In genomic region chr3:126607214-126607908, GRCh38 we compare ENCODE assay signal across 1 cellular context.
TF ChIP-seq lines count a peak whose summit lies in the region.

No MANE protein-coding gene starts in this region.

TF ChIP-seq in WTC11, 78 proteins besides CTCF, POLR2A, EP300 and RAD21 (continued from another document):
- TF ChIP-seq, protein P1, sequence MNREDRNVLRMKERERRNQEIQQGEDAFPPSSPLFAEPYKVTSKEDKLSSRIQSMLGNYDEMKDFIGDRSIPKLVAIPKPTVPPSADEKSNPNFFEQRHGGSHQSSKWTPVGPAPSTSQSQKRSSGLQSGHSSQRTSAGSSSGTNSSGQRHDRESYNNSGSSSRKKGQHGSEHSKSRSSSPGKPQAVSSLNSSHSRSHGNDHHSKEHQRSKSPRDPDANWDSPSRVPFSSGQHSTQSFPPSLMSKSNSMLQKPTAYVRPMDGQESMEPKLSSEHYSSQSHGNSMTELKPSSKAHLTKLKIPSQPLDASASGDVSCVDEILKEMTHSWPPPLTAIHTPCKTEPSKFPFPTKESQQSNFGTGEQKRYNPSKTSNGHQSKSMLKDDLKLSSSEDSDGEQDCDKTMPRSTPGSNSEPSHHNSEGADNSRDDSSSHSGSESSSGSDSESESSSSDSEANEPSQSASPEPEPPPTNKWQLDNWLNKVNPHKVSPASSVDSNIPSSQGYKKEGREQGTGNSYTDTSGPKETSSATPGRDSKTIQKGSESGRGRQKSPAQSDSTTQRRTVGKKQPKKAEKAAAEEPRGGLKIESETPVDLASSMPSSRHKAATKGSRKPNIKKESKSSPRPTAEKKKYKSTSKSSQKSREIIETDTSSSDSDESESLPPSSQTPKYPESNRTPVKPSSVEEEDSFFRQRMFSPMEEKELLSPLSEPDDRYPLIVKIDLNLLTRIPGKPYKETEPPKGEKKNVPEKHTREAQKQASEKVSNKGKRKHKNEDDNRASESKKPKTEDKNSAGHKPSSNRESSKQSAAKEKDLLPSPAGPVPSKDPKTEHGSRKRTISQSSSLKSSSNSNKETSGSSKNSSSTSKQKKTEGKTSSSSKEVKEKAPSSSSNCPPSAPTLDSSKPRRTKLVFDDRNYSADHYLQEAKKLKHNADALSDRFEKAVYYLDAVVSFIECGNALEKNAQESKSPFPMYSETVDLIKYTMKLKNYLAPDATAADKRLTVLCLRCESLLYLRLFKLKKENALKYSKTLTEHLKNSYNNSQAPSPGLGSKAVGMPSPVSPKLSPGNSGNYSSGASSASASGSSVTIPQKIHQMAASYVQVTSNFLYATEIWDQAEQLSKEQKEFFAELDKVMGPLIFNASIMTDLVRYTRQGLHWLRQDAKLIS (CRISPR knock-in tag; IDR thresholded peaks at IDR 0.05; ENCODE audit: borderline replicate concordance) = no peak
- TF ChIP-seq MXD4 (CRISPR knock-in tag; IDR thresholded peaks at IDR 0.05; ENCODE audit: borderline replicate concordance) (no peak), PRDM15 (CRISPR knock-in tag; IDR thresholded peaks at IDR 0.05) (no peak), ZNF532 (CRISPR knock-in tag; IDR thresholded peaks at IDR 0.05; ENCODE audit: borderline replicate concordance) (no peak), ZNF263 (CRISPR knock-in tag; IDR thresholded peaks at IDR 0.05; ENCODE audit: low read depth) (no peak), GRHL2 (CRISPR knock-in tag; IDR thresholded peaks at IDR 0.05; ENCODE audit: insufficient replicate concordance, severe bottlenecking) (no peak), FOXP1 (CRISPR knock-in tag; IDR thresholded peaks at IDR 0.05; ENCODE audit: borderline replicate concordance) (no peak), ZNF232 (CRISPR knock-in tag; IDR thresholded peaks at IDR 0.05) (no peak), E2F1 (CRISPR knock-in tag; IDR thresholded peaks at IDR 0.05) (no peak), ATF2 (CRISPR knock-in tag; IDR thresholded peaks at IDR 0.05; ENCODE audit: borderline replicate concordance, low read depth) (no peak)
- TF ChIP-seq, protein P2, sequence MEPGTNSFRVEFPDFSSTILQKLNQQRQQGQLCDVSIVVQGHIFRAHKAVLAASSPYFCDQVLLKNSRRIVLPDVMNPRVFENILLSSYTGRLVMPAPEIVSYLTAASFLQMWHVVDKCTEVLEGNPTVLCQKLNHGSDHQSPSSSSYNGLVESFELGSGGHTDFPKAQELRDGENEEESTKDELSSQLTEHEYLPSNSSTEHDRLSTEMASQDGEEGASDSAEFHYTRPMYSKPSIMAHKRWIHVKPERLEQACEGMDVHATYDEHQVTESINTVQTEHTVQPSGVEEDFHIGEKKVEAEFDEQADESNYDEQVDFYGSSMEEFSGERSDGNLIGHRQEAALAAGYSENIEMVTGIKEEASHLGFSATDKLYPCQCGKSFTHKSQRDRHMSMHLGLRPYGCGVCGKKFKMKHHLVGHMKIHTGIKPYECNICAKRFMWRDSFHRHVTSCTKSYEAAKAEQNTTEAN (CRISPR knock-in tag; IDR thresholded peaks at IDR 0.05) = no peak
